In the genomic region with DNA sequence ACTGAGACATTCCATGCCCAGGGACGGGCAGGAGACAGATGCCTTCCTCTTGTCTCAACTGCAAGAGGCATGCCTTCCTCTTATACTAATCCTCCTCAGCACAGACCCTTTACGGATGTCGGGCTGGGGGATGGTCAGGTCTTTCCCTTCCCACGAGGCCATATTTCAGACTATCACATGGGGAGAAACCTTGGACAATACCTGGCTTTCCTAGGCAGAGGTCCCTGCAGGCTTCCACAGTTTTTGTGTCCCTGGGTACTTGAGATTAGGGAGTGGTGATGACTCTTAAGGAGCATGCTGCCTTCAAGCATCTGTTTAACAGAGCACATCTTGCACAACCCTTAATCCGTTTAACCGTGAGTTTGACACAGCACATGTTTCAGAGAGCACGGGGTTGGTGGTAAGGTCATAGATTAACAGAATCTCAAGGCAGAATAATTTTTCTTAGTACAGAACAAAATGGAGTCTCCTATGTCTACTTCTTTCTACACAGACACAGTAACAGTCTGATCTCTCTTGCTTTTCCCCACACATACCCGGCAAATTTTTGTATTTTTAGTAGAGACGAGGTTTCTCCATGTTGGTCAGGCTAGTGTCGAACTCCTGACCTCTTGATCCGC, we compare ENCODE assay signal across 1 cellular context.
TF ChIP-seq lines count a peak whose summit lies in the region.
"Not testable (repeated sequence)": the region's sequence is repeated elsewhere in the genome, so short reads cannot be mapped to it uniquely, and the experiment has no call there.

No MANE protein-coding gene starts in this region.

TF ChIP-seq in K562, 482 proteins besides CTCF, POLR2A, EP300 and RAD21 (continued from another document and continues in another):
- TF ChIP-seq MAZ (CRISPR knock-in tag; conservative IDR thresholded peaks at IDR 0.05 in 1 of 2, IDR thresholded peaks at IDR 0.05 in 1 of 2) (0 out of 4 replicates have a peak, but pooled peaks of 1 of the 2 experiments have one; percentile 27), KLF6 (CRISPR knock-in tag; IDR thresholded peaks at IDR 0.05; ENCODE audit: borderline replicate concordance) (peak; percentile 75; the same call in 1 of the 2 replicates), DMBX1 (CRISPR knock-in tag; IDR thresholded peaks at IDR 0.05; ENCODE audit: borderline replicate concordance) (0 out of 2 replicates have a peak, but pooled peaks have one; percentile 49), EP400 (IDR thresholded peaks at IDR 0.05) (peak; percentile 64; the same call in 1 of the 2 replicates), ARID1B (IDR thresholded peaks at IDR 0.05) (peak; percentile 30; the same call in 1 of the 2 replicates), HDAC1 (IDR thresholded peaks at IDR 0.05) (peak in 1 of 2 experiments; percentile 54; a peak in 1 of 4 replicates), ZBTB17 (CRISPR knock-in tag; IDR thresholded peaks at IDR 0.05) (peak; percentile 33; the same call in 1 of the 2 replicates), SMAD4 (CRISPR knock-in tag; conservative IDR thresholded peaks at IDR 0.05) (peak; percentile 57; the same call in 1 of the 2 replicates), DPF2 (IDR thresholded peaks at IDR 0.05) (peak; percentile 43), CEBPG (CRISPR knock-in tag; IDR thresholded peaks at IDR 0.05) (peak; percentile 54; the same call in 1 of the 2 replicates), CEBPG (tag; conservative IDR thresholded peaks at IDR 0.05 in 1 of 2, IDR thresholded peaks at IDR 0.05 in 1 of 2) (0 out of 4 replicates have a peak, but pooled peaks of 1 of the 2 experiments have one; percentile 14), CEBPB (tag; IDR thresholded peaks at IDR 0.05) (peak; percentile 95), CBFA2T3 (IDR thresholded peaks at IDR 0.05) (0 out of 2 replicates have a peak, but pooled peaks have one; percentile 30), ZNF311 (CRISPR knock-in tag; IDR thresholded peaks at IDR 0.05) (peak; percentile 54; the same call in 1 of the 2 replicates), CXXC5 (CRISPR knock-in tag; IDR thresholded peaks at IDR 0.05) (peak; percentile 28; the same call in 1 of the 2 replicates), MYC (IDR thresholded peaks at IDR 0.05; ENCODE audit: low read depth, low read length) (peak; percentile 24; the same call in 1 of the 2 replicates)
- TF ChIP-seq, protein P1, sequence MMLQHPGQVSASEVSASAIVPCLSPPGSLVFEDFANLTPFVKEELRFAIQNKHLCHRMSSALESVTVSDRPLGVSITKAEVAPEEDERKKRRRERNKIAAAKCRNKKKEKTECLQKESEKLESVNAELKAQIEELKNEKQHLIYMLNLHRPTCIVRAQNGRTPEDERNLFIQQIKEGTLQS (IDR thresholded peaks at IDR 0.05), result 0 out of 2 replicates have a peak, but pooled peaks have one; percentile 41
- TF ChIP-seq, protein P1 (CRISPR knock-in tag; conservative IDR thresholded peaks at IDR 0.05), result not testable (repeated sequence)
- TF ChIP-seq, protein P2, sequence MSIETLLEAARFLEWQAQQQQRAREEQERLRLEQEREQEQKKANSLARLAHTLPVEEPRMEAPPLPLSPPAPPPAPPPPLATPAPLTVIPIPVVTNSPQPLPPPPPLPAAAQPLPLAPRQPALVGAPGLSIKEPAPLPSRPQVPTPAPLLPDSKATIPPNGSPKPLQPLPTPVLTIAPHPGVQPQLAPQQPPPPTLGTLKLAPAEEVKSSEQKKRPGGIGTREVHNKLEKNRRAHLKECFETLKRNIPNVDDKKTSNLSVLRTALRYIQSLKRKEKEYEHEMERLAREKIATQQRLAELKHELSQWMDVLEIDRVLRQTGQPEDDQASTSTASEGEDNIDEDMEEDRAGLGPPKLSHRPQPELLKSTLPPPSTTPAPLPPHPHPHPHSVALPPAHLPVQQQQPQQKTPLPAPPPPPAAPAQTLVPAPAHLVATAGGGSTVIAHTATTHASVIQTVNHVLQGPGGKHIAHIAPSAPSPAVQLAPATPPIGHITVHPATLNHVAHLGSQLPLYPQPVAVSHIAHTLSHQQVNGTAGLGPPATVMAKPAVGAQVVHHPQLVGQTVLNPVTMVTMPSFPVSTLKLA (conservative IDR thresholded peaks at IDR 0.05), result peak; percentile 60 to 82
- TF ChIP-seq, protein P3, sequence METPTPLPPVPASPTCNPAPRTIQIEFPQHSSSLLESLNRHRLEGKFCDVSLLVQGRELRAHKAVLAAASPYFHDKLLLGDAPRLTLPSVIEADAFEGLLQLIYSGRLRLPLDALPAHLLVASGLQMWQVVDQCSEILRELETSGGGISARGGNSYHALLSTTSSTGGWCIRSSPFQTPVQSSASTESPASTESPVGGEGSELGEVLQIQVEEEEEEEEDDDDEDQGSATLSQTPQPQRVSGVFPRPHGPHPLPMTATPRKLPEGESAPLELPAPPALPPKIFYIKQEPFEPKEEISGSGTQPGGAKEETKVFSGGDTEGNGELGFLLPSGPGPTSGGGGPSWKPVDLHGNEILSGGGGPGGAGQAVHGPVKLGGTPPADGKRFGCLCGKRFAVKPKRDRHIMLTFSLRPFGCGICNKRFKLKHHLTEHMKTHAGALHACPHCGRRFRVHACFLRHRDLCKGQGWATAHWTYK (CRISPR knock-in tag; IDR thresholded peaks at IDR 0.05), result peak; percentile 56; the same call in 1 of the 2 replicates
- TF ChIP-seq, protein P4, sequence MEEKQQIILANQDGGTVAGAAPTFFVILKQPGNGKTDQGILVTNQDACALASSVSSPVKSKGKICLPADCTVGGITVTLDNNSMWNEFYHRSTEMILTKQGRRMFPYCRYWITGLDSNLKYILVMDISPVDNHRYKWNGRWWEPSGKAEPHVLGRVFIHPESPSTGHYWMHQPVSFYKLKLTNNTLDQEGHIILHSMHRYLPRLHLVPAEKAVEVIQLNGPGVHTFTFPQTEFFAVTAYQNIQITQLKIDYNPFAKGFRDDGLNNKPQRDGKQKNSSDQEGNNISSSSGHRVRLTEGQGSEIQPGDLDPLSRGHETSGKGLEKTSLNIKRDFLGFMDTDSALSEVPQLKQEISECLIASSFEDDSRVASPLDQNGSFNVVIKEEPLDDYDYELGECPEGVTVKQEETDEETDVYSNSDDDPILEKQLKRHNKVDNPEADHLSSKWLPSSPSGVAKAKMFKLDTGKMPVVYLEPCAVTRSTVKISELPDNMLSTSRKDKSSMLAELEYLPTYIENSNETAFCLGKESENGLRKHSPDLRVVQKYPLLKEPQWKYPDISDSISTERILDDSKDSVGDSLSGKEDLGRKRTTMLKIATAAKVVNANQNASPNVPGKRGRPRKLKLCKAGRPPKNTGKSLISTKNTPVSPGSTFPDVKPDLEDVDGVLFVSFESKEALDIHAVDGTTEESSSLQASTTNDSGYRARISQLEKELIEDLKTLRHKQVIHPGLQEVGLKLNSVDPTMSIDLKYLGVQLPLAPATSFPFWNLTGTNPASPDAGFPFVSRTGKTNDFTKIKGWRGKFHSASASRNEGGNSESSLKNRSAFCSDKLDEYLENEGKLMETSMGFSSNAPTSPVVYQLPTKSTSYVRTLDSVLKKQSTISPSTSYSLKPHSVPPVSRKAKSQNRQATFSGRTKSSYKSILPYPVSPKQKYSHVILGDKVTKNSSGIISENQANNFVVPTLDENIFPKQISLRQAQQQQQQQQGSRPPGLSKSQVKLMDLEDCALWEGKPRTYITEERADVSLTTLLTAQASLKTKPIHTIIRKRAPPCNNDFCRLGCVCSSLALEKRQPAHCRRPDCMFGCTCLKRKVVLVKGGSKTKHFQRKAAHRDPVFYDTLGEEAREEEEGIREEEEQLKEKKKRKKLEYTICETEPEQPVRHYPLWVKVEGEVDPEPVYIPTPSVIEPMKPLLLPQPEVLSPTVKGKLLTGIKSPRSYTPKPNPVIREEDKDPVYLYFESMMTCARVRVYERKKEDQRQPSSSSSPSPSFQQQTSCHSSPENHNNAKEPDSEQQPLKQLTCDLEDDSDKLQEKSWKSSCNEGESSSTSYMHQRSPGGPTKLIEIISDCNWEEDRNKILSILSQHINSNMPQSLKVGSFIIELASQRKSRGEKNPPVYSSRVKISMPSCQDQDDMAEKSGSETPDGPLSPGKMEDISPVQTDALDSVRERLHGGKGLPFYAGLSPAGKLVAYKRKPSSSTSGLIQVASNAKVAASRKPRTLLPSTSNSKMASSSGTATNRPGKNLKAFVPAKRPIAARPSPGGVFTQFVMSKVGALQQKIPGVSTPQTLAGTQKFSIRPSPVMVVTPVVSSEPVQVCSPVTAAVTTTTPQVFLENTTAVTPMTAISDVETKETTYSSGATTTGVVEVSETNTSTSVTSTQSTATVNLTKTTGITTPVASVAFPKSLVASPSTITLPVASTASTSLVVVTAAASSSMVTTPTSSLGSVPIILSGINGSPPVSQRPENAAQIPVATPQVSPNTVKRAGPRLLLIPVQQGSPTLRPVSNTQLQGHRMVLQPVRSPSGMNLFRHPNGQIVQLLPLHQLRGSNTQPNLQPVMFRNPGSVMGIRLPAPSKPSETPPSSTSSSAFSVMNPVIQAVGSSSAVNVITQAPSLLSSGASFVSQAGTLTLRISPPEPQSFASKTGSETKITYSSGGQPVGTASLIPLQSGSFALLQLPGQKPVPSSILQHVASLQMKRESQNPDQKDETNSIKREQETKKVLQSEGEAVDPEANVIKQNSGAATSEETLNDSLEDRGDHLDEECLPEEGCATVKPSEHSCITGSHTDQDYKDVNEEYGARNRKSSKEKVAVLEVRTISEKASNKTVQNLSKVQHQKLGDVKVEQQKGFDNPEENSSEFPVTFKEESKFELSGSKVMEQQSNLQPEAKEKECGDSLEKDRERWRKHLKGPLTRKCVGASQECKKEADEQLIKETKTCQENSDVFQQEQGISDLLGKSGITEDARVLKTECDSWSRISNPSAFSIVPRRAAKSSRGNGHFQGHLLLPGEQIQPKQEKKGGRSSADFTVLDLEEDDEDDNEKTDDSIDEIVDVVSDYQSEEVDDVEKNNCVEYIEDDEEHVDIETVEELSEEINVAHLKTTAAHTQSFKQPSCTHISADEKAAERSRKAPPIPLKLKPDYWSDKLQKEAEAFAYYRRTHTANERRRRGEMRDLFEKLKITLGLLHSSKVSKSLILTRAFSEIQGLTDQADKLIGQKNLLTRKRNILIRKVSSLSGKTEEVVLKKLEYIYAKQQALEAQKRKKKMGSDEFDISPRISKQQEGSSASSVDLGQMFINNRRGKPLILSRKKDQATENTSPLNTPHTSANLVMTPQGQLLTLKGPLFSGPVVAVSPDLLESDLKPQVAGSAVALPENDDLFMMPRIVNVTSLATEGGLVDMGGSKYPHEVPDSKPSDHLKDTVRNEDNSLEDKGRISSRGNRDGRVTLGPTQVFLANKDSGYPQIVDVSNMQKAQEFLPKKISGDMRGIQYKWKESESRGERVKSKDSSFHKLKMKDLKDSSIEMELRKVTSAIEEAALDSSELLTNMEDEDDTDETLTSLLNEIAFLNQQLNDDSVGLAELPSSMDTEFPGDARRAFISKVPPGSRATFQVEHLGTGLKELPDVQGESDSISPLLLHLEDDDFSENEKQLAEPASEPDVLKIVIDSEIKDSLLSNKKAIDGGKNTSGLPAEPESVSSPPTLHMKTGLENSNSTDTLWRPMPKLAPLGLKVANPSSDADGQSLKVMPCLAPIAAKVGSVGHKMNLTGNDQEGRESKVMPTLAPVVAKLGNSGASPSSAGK (IDR thresholded peaks at IDR 0.05), result 0 out of 2 replicates have a peak, but pooled peaks have one; percentile 48
- TF ChIP-seq, protein P5, sequence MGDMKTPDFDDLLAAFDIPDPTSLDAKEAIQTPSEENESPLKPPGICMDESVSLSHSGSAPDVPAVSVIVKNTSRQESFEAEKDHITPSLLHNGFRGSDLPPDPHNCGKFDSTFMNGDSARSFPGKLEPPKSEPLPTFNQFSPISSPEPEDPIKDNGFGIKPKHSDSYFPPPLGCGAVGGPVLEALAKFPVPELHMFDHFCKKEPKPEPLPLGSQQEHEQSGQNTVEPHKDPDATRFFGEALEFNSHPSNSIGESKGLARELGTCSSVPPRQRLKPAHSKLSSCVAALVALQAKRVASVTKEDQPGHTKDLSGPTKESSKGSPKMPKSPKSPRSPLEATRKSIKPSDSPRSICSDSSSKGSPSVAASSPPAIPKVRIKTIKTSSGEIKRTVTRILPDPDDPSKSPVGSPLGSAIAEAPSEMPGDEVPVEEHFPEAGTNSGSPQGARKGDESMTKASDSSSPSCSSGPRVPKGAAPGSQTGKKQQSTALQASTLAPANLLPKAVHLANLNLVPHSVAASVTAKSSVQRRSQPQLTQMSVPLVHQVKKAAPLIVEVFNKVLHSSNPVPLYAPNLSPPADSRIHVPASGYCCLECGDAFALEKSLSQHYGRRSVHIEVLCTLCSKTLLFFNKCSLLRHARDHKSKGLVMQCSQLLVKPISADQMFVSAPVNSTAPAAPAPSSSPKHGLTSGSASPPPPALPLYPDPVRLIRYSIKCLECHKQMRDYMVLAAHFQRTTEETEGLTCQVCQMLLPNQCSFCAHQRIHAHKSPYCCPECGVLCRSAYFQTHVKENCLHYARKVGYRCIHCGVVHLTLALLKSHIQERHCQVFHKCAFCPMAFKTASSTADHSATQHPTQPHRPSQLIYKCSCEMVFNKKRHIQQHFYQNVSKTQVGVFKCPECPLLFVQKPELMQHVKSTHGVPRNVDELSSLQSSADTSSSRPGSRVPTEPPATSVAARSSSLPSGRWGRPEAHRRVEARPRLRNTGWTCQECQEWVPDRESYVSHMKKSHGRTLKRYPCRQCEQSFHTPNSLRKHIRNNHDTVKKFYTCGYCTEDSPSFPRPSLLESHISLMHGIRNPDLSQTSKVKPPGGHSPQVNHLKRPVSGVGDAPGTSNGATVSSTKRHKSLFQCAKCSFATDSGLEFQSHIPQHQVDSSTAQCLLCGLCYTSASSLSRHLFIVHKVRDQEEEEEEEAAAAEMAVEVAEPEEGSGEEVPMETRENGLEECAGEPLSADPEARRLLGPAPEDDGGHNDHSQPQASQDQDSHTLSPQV (IDR thresholded peaks at IDR 0.05), result peak; percentile 94
- TF ChIP-seq MYC (CRISPR knock-in tag; IDR thresholded peaks at IDR 0.05; ENCODE audit: borderline replicate concordance, low read depth), result not testable (repeated sequence)
